ENCODE assay signal across 23 cellular contexts in genomic region chr19:4093643-4094175, GRCh38. TPM values are rescaled to one million over a fixed set of nuclear protein-coding genes. Genes with fewer than 3 reads are reported as not detected.
DNase-seq lines count a peak whose midpoint lies in the region; ATAC-seq and TF ChIP-seq lines count a peak whose summit lies in the region.
"Had no signal": no experiment of that assay in that cellular context is flagged by ENCODE, and none has a peak within 500 bp of the region (broad histone marks: within the 10 kb centered on the region; RNA-seq: fewer than 3 reads in every experiment).

No MANE protein-coding gene starts in this region.

- peaks cover 10 to 12% of the 10 kb centered on the region in 2 donors for H3K4me1 ChIP-seq in naive thymus-derived CD4-positive, alpha-beta T cell (ENCODE audit: control insufficient read depth in 2 of 2, insufficient read depth in 2 of 2, low read length in 2 of 2)
- peaks cover 22% of the 10 kb centered on the region for H3K4me1 ChIP-seq in left ventricle myocardium inferior

- DNase-seq in T-helper 1 cell (no peak), left ventricle myocardium inferior (no peak), GM10248 (ENCODE audit: extremely low spot score) (no peak)
- no peak for DNase-seq in activated naive CD8-positive, alpha-beta T cell treated with anti-CD3 and anti-CD28 coated beads for 36 hours
- DNase-seq in activated naive CD8-positive, alpha-beta T cell treated with anti-CD3 and anti-CD28 coated beads, Interleukin-2, amount 50 U/mL, for 24 hours = no peak
- DNase-seq in naive thymus-derived CD4-positive, alpha-beta T cell = no peak
- DNase-seq: AML-193, DMS153, GF-D8, GM23248, NCI-H1092 treated with DMSO at 0.1 percent for 48 hours, NCI-H146, NCI-H2081, NCI-H446 treated with DMSO at 0.1 percent for 48 hours, NCI-H69, Peyer's patch had no signal

- peaks cover 0 to 32% (median 0%) of the 10 kb centered on the region in 3 experiments for H3K36me3 ChIP-seq in naive thymus-derived CD4-positive, alpha-beta T cell (ENCODE audit: control insufficient read depth in 2 of 3, insufficient read depth in 3 of 3, low read length in 3 of 3)
- H3K36me3 ChIP-seq in left ventricle myocardium inferior = peaks cover 72% of the 10 kb centered on the region

- H3K4me1 Mint-ChIP-seq in T-helper 1 cell treated with Interleukin-12 subunit alpha and Interleukin-12 subunit beta and Interleukin-4 antibody, amounts not matched to agents 30 μg/mL and 1 μg/mL, for 36 hours (ENCODE audit: low read depth) = peaks cover 18% of the 10 kb centered on the region
- peaks cover 18% of the 10 kb centered on the region for H3K4me1 Mint-ChIP-seq in activated naive CD8-positive, alpha-beta T cell treated with anti-CD3 and anti-CD28 coated beads for 36 hours
- H3K4me1 Mint-ChIP-seq in activated naive CD8-positive, alpha-beta T cell treated with anti-CD3 and anti-CD28 coated beads, Interleukin-2, amount 50 U/mL, for 24 hours = peaks cover 17% of the 10 kb centered on the region
- peaks cover 5 to 19% (median 13%) of the 10 kb centered on the region in 7 donors for H3K4me1 Mint-ChIP-seq in naive thymus-derived CD4-positive, alpha-beta T cell

- no peaks in the 10 kb centered on the region for H3K9me3 Mint-ChIP-seq in T-helper 1 cell treated with Interleukin-12 subunit alpha and Interleukin-12 subunit beta and Interleukin-4 antibody, amounts not matched to agents 30 μg/mL and 1 μg/mL, for 36 hours
- H3K9me3 Mint-ChIP-seq in activated naive CD8-positive, alpha-beta T cell treated with anti-CD3 and anti-CD28 coated beads for 36 hours = no peaks in the 10 kb centered on the region
- no peaks in the 10 kb centered on the region for H3K9me3 Mint-ChIP-seq in activated naive CD8-positive, alpha-beta T cell treated with anti-CD3 and anti-CD28 coated beads, Interleukin-2, amount 50 U/mL, for 24 hours
- H3K9me3 Mint-ChIP-seq in naive thymus-derived CD4-positive, alpha-beta T cell = no peaks in the 10 kb centered on the region

- peaks cover 16% of the 10 kb centered on the region for H3K36me3 Mint-ChIP-seq in T-helper 1 cell treated with Interleukin-12 subunit alpha and Interleukin-12 subunit beta and Interleukin-4 antibody, amounts not matched to agents 30 μg/mL and 1 μg/mL, for 36 hours (ENCODE audit: low read depth)
- peaks cover 26% of the 10 kb centered on the region for H3K36me3 Mint-ChIP-seq in activated naive CD8-positive, alpha-beta T cell treated with anti-CD3 and anti-CD28 coated beads for 36 hours
- peaks cover 13% of the 10 kb centered on the region for H3K36me3 Mint-ChIP-seq in activated naive CD8-positive, alpha-beta T cell treated with anti-CD3 and anti-CD28 coated beads, Interleukin-2, amount 50 U/mL, for 24 hours (ENCODE audit: low read depth)
- peaks cover 0 to 10% (median 0%) of the 10 kb centered on the region in 5 donors for H3K36me3 Mint-ChIP-seq in naive thymus-derived CD4-positive, alpha-beta T cell

- H3K4me3 ChIP-seq in naive thymus-derived CD4-positive, alpha-beta T cell (ENCODE audit: low read length) = no peak overlapping the region
- no peak overlapping the region for H3K4me3 ChIP-seq in left ventricle myocardium inferior
- H3K4me3 ChIP-seq: GM12878, GM23248, K562, Peyer's patch had no signal

- no peaks in the 10 kb centered on the region for H3K27me3 ChIP-seq in naive thymus-derived CD4-positive, alpha-beta T cell (ENCODE audit: control insufficient read depth in 2 of 2, insufficient read depth in 2 of 2, low read length in 2 of 2)
- H3K27me3 ChIP-seq in left ventricle myocardium inferior (ENCODE audit: low read depth) = no peaks in the 10 kb centered on the region
- H3K27me3 ChIP-seq: Peyer's patch had no signal

- H3K9me3 ChIP-seq in naive thymus-derived CD4-positive, alpha-beta T cell (ENCODE audit: control insufficient read depth in 2 of 3, low read length in 3 of 3) = no peaks in the 10 kb centered on the region
- no peaks in the 10 kb centered on the region for H3K9me3 ChIP-seq in left ventricle myocardium inferior (replicated peaks)
- H3K9me3 ChIP-seq: Peyer's patch had no signal

- no peak overlapping the region for H3K27ac ChIP-seq in naive thymus-derived CD4-positive, alpha-beta T cell (ENCODE audit: low read depth, low read length)
- no peak overlapping the region for H3K27ac ChIP-seq in left ventricle myocardium inferior (replicated peaks)
- H3K27ac ChIP-seq: 22Rv1, GM23248, Peyer's patch had no signal

- H3K27me3 Mint-ChIP-seq in T-helper 1 cell treated with Interleukin-12 subunit alpha and Interleukin-12 subunit beta and Interleukin-4 antibody, amounts not matched to agents 30 μg/mL and 1 μg/mL, for 36 hours (ENCODE audit: low read depth) = no peaks in the 10 kb centered on the region
- no peaks in the 10 kb centered on the region for H3K27me3 Mint-ChIP-seq in activated naive CD8-positive, alpha-beta T cell treated with anti-CD3 and anti-CD28 coated beads for 36 hours
- no peaks in the 10 kb centered on the region for H3K27me3 Mint-ChIP-seq in activated naive CD8-positive, alpha-beta T cell treated with anti-CD3 and anti-CD28 coated beads, Interleukin-2, amount 50 U/mL, for 24 hours
- H3K27me3 Mint-ChIP-seq in naive thymus-derived CD4-positive, alpha-beta T cell = no peaks in the 10 kb centered on the region

- POLR2A ChIA-PET in naive thymus-derived CD4-positive, alpha-beta T cell (lab: Charles Lee) = interaction anchor here (0.6 to 1.1 kb wide), 4 partner anchors 8 to 1148 kb away, joined by 3 read pairs; no protein-coding TSS in a partner anchor
- POLR2A ChIA-PET in GM10248 (lab: Yijun Ruan, JAX) = no interaction called here

- CTCF ChIA-PET in naive thymus-derived CD4-positive, alpha-beta T cell (lab: Charles Lee) = no interaction called here
- CTCF ChIA-PET in GM10248 (lab: Yijun Ruan, JAX) = interaction anchor here (1.3 kb wide), 1 partner anchor 21 kb away, joined by 3 read pairs; no protein-coding TSS in a partner anchor

- peak overlapping the region; percentile 52 for H3K27ac Mint-ChIP-seq in T-helper 1 cell treated with Interleukin-12 subunit alpha and Interleukin-12 subunit beta and Interleukin-4 antibody, amounts not matched to agents 30 μg/mL and 1 μg/mL, for 36 hours
- peak overlapping the region; percentile 56 for H3K27ac Mint-ChIP-seq in activated naive CD8-positive, alpha-beta T cell treated with anti-CD3 and anti-CD28 coated beads for 36 hours
- no peak overlapping the region for H3K27ac Mint-ChIP-seq in activated naive CD8-positive, alpha-beta T cell treated with anti-CD3 and anti-CD28 coated beads, Interleukin-2, amount 50 U/mL, for 24 hours
- peak overlapping the region in 6 of 9 donors; percentile 17 to 80 (median 36) for H3K27ac Mint-ChIP-seq in naive thymus-derived CD4-positive, alpha-beta T cell

- intact Hi-C loops in naive thymus-derived CD4-positive, alpha-beta T cell (cut with micrococcal nuclease) = no loop called here
- intact Hi-C loops in left ventricle myocardium inferior (cut with micrococcal nuclease) = no loop called here

- ATAC-seq in activated naive CD8-positive, alpha-beta T cell treated with anti-CD3 and anti-CD28 coated beads, Interleukin-2, amount 50 U/mL, for 24 hours = no peak
- ATAC-seq in naive thymus-derived CD4-positive, alpha-beta T cell = no peak
- ATAC-seq in HG03039 (IDR thresholded peaks at IDR 0.05; ENCODE audit: unreplicated experiment) = no peak
- ATAC-seq: GM12878, HCT116, K562, Right ventricle myocardium inferior had no signal

- TF ChIP-seq CTCF in left ventricle myocardium inferior (IDR thresholded peaks at IDR 0.05; ENCODE audit: borderline replicate concordance) (no peak), GM10248 (IDR thresholded peaks at IDR 0.05; ENCODE audit: control extremely low read depth, extremely low read depth, low read depth, missing control alignments) (no peak)

- no peak overlapping the region for H3K4me3 Mint-ChIP-seq in T-helper 1 cell treated with Interleukin-12 subunit alpha and Interleukin-12 subunit beta and Interleukin-4 antibody, amounts not matched to agents 30 μg/mL and 1 μg/mL, for 36 hours
- H3K4me3 Mint-ChIP-seq in activated naive CD8-positive, alpha-beta T cell treated with anti-CD3 and anti-CD28 coated beads for 36 hours = no peak overlapping the region
- no peak overlapping the region for H3K4me3 Mint-ChIP-seq in activated naive CD8-positive, alpha-beta T cell treated with anti-CD3 and anti-CD28 coated beads, Interleukin-2, amount 50 U/mL, for 24 hours
- no peak overlapping the region for H3K4me3 Mint-ChIP-seq in naive thymus-derived CD4-positive, alpha-beta T cell

RNA-seq across cellular contexts. Expression of gene ZBTB7A, which starts 27.0 kb away (rescaled TPM):
- total RNA-seq in activated naive CD8-positive, alpha-beta T cell treated with anti-CD3 and anti-CD28 coated beads for 36 hours = 10 to 100 TPM; 34.9 to 35.9 TPM
- 10 to 100 TPM; 47.4 to 76.0 (median 52.0) TPM for total RNA-seq in naive thymus-derived CD4-positive, alpha-beta T cell
- polyA plus RNA-seq in naive thymus-derived CD4-positive, alpha-beta T cell = 10 to 100 TPM; 15.3 to 45.0 TPM
- 30.6 TPM for total RNA-seq in left ventricle myocardium inferior

RNA-seq across cellular contexts. Expression of gene MAP2K2, which starts 30.2 kb away (rescaled TPM):
- 100 to 1,000 TPM; 120 to 121 TPM for total RNA-seq in activated naive CD8-positive, alpha-beta T cell treated with anti-CD3 and anti-CD28 coated beads for 36 hours
- total RNA-seq in naive thymus-derived CD4-positive, alpha-beta T cell = 100 to 1,000 TPM in 4 of 5 experiments, 10 to 100 TPM in 1; 87.4 to 162 (median 123) TPM
- polyA plus RNA-seq in naive thymus-derived CD4-positive, alpha-beta T cell = 10 to 100 TPM; 40.5 to 93.6 TPM
- 129 TPM for total RNA-seq in left ventricle myocardium inferior

RNA-seq across cellular contexts. Expression of gene CREB3L3, which starts 59.7 kb away (rescaled TPM):
- total RNA-seq in activated naive CD8-positive, alpha-beta T cell treated with anti-CD3 and anti-CD28 coated beads for 36 hours = not detected
- total RNA-seq in naive thymus-derived CD4-positive, alpha-beta T cell = not detected
- polyA plus RNA-seq in naive thymus-derived CD4-positive, alpha-beta T cell = not detected
- total RNA-seq in left ventricle myocardium inferior = not detected
- total RNA-seq: GM12878, GM23248, Right ventricle myocardium inferior had no signal
- polyA plus RNA-seq: GM23248 had no signal
